Comparison of ENCODE assay signal across 1 cellular context in the genomic region with DNA sequence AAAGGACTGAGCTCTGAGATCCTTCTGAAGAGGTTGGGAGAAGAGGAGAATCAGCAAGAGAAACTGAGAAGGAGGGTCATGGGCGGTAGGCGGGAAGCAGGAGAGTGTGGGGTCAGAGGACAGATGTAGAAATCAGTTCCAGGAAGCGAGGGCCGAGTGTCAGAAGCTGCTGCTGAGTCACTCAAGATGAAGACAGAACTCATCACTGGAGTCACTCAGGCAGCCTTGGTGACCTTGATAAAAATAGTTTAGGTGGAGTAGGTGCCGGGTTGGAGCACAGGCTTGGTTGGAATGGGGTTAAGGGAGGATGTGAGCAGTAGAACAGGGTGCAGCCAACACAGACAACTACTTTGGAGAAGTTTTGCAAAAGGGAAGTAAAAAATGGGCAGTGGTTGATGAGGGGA.
TF ChIP-seq lines count a peak whose summit lies in the region.

No MANE protein-coding gene starts in this region.

TF ChIP-seq in K562, 482 proteins besides CTCF, POLR2A, EP300 and RAD21 (continued from another document and continues in another):
- peak; percentile 56; the same call in 1 of the 2 replicates for TF ChIP-seq CREM (IDR thresholded peaks at IDR 0.05; ENCODE audit: low read depth)
- TF ChIP-seq ZNF263 (CRISPR knock-in tag; IDR thresholded peaks at IDR 0.05; ENCODE audit: borderline replicate concordance): peak; percentile 91
- no peak for TF ChIP-seq ZNF507 (tag; conservative IDR thresholded peaks at IDR 0.05)
- TF ChIP-seq ZNF224 (CRISPR knock-in tag; IDR thresholded peaks at IDR 0.05): no peak
- no peak for TF ChIP-seq TFAM (CRISPR knock-in tag; conservative IDR thresholded peaks at IDR 0.05)
- no peak for TF ChIP-seq STAG1 (CRISPR knock-in tag; IDR thresholded peaks at IDR 0.05; ENCODE audit: borderline replicate concordance)
- TF ChIP-seq SETDB1 (IDR thresholded peaks at IDR 0.05; ENCODE audit: low read length): no peak
- TF ChIP-seq MYC (IDR thresholded peaks at IDR 0.05; ENCODE audit: low read depth, low read length): peak; percentile 57; the same call in 1 of the 2 replicates
- TF ChIP-seq MYC (CRISPR knock-in tag; IDR thresholded peaks at IDR 0.05; ENCODE audit: borderline replicate concordance, low read depth): no peak
- TF ChIP-seq SMAD4 (CRISPR knock-in tag; conservative IDR thresholded peaks at IDR 0.05): peak; percentile 67
- TF ChIP-seq, protein P1, sequence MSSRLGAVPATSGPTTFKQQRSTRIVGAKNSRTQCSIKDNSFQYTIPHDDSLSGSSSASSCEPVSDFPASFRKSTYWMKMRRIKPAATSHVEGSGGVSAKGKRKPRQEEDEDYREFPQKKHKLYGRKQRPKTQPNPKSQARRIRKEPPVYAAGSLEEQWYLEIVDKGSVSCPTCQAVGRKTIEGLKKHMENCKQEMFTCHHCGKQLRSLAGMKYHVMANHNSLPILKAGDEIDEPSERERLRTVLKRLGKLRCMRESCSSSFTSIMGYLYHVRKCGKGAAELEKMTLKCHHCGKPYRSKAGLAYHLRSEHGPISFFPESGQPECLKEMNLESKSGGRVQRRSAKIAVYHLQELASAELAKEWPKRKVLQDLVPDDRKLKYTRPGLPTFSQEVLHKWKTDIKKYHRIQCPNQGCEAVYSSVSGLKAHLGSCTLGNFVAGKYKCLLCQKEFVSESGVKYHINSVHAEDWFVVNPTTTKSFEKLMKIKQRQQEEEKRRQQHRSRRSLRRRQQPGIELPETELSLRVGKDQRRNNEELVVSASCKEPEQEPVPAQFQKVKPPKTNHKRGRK (tag; IDR thresholded peaks at IDR 0.05): no peak
- TF ChIP-seq TGIF2 (CRISPR knock-in tag; IDR thresholded peaks at IDR 0.05): no peak
- TF ChIP-seq, protein P2, sequence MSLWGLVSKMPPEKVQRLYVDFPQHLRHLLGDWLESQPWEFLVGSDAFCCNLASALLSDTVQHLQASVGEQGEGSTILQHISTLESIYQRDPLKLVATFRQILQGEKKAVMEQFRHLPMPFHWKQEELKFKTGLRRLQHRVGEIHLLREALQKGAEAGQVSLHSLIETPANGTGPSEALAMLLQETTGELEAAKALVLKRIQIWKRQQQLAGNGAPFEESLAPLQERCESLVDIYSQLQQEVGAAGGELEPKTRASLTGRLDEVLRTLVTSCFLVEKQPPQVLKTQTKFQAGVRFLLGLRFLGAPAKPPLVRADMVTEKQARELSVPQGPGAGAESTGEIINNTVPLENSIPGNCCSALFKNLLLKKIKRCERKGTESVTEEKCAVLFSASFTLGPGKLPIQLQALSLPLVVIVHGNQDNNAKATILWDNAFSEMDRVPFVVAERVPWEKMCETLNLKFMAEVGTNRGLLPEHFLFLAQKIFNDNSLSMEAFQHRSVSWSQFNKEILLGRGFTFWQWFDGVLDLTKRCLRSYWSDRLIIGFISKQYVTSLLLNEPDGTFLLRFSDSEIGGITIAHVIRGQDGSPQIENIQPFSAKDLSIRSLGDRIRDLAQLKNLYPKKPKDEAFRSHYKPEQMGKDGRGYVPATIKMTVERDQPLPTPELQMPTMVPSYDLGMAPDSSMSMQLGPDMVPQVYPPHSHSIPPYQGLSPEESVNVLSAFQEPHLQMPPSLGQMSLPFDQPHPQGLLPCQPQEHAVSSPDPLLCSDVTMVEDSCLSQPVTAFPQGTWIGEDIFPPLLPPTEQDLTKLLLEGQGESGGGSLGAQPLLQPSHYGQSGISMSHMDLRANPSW (CRISPR knock-in tag; IDR thresholded peaks at IDR 0.05): no peak
- TF ChIP-seq, protein P3, sequence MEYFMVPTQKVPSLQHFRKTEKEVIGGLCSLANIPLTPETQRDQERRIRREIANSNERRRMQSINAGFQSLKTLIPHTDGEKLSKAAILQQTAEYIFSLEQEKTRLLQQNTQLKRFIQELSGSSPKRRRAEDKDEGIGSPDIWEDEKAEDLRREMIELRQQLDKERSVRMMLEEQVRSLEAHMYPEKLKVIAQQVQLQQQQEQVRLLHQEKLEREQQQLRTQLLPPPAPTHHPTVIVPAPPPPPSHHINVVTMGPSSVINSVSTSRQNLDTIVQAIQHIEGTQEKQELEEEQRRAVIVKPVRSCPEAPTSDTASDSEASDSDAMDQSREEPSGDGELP (CRISPR knock-in tag; IDR thresholded peaks at IDR 0.05; ENCODE audit: borderline replicate concordance): no peak; the same call in 1 of the 2 replicates
- TF ChIP-seq CBX1 (IDR thresholded peaks at IDR 0.05; ENCODE audit: low read depth): no peak
- peak; percentile 20; the same call in 1 of the 2 replicates for TF ChIP-seq PHF8 (IDR thresholded peaks at IDR 0.05; ENCODE audit: borderline replicate concordance, low read length)
- no peak for TF ChIP-seq ZNF707 (CRISPR knock-in tag; conservative IDR thresholded peaks at IDR 0.05)
- no peak for TF ChIP-seq ZNF23 (CRISPR knock-in tag; IDR thresholded peaks at IDR 0.05)
- TF ChIP-seq RAD51 (IDR thresholded peaks at IDR 0.05; ENCODE audit: borderline replicate concordance, low read depth): no peak
- peak in 1 of 2 experiments; percentile 97; a peak in 2 of 4 replicates for TF ChIP-seq HDAC1 (IDR thresholded peaks at IDR 0.05)
- TF ChIP-seq, protein P4, sequence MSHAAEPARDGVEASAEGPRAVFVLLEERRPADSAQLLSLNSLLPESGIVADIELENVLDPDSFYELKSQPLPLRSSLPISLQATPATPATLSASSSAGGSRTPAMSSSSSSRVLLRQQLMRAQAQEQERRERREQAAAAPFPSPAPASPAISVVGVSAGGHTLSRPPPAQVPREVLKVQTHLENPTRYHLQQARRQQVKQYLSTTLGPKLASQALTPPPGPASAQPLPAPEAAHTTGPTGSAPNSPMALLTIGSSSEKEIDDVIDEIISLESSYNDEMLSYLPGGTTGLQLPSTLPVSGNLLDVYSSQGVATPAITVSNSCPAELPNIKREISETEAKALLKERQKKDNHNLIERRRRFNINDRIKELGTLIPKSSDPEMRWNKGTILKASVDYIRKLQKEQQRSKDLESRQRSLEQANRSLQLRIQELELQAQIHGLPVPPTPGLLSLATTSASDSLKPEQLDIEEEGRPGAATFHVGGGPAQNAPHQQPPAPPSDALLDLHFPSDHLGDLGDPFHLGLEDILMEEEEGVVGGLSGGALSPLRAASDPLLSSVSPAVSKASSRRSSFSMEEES (CRISPR knock-in tag; IDR thresholded peaks at IDR 0.05): no peak
- no peak for TF ChIP-seq DIDO1 (tag; IDR thresholded peaks at IDR 0.05; ENCODE audit: low read depth)
- TF ChIP-seq NFE2 (IDR thresholded peaks at IDR 0.05; ENCODE audit: low read depth): peak; percentile 99
- TF ChIP-seq ZBTB7A (IDR thresholded peaks at IDR 0.05; ENCODE audit: borderline replicate concordance, control insufficient read depth, low read depth, low read length): no peak
- no peak for TF ChIP-seq GABPB2 (CRISPR knock-in tag; conservative IDR thresholded peaks at IDR 0.05)
- TF ChIP-seq, protein P5, sequence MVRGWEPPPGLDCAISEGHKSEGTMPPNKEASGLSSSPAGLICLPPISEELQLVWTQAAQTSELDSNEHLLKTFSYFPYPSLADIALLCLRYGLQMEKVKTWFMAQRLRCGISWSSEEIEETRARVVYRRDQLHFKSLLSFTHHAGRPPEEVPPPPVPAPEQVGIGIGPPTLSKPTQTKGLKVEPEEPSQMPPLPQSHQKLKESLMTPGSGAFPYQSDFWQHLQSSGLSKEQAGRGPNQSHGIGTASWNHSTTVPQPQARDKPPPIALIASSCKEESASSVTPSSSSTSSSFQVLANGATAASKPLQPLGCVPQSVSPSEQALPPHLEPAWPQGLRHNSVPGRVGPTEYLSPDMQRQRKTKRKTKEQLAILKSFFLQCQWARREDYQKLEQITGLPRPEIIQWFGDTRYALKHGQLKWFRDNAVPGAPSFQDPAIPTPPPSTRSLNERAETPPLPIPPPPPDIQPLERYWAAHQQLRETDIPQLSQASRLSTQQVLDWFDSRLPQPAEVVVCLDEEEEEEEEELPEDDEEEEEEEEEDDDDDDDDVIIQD (CRISPR knock-in tag; IDR thresholded peaks at IDR 0.05): no peak
- TF ChIP-seq NR2C2 (CRISPR knock-in tag; IDR thresholded peaks at IDR 0.05): peak; percentile 83
- peak; percentile 97 for TF ChIP-seq NR2C2 (tag; IDR thresholded peaks at IDR 0.05)
- TF ChIP-seq, protein P6, sequence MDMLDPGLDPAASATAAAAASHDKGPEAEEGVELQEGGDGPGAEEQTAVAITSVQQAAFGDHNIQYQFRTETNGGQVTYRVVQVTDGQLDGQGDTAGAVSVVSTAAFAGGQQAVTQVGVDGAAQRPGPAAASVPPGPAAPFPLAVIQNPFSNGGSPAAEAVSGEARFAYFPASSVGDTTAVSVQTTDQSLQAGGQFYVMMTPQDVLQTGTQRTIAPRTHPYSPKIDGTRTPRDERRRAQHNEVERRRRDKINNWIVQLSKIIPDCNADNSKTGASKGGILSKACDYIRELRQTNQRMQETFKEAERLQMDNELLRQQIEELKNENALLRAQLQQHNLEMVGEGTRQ (CRISPR knock-in tag; IDR thresholded peaks at IDR 0.05): no peak
- TF ChIP-seq TAL1 (IDR thresholded peaks at IDR 0.05): peak; percentile 66; the same call in 1 of the 2 replicates
- TF ChIP-seq HMG20B (CRISPR knock-in tag; IDR thresholded peaks at IDR 0.05): no peak
- TF ChIP-seq ZNF253 (CRISPR knock-in tag; conservative IDR thresholded peaks at IDR 0.05): no peak
- no peak for TF ChIP-seq CBFB (CRISPR knock-in tag; IDR thresholded peaks at IDR 0.05)
- peak; percentile 75 for TF ChIP-seq TEAD4 (IDR thresholded peaks at IDR 0.05; ENCODE audit: low read length)
- no peak for TF ChIP-seq TEAD4 (CRISPR knock-in tag; IDR thresholded peaks at IDR 0.05; ENCODE audit: borderline replicate concordance)
- no peak for TF ChIP-seq SREBF2 (CRISPR knock-in tag; IDR thresholded peaks at IDR 0.05)
- peak; percentile 89 for TF ChIP-seq CBFA2T3 (IDR thresholded peaks at IDR 0.05)
- TF ChIP-seq CBFA2T2 (conservative IDR thresholded peaks at IDR 0.05): peak; percentile 78
- no peak for TF ChIP-seq ZNF124 (CRISPR knock-in tag; IDR thresholded peaks at IDR 0.05)
- peak; percentile 59 to 70; a peak in 3 of 4 replicates for TF ChIP-seq NRF1 (conservative IDR thresholded peaks at IDR 0.05 in 1 of 2, IDR thresholded peaks at IDR 0.05 in 1 of 2)
- TF ChIP-seq HMGN3 (IDR thresholded peaks at IDR 0.05; ENCODE audit: borderline replicate concordance, extremely low read depth, insufficient read length, low read depth, low read length): no peak
- TF ChIP-seq, protein P7, sequence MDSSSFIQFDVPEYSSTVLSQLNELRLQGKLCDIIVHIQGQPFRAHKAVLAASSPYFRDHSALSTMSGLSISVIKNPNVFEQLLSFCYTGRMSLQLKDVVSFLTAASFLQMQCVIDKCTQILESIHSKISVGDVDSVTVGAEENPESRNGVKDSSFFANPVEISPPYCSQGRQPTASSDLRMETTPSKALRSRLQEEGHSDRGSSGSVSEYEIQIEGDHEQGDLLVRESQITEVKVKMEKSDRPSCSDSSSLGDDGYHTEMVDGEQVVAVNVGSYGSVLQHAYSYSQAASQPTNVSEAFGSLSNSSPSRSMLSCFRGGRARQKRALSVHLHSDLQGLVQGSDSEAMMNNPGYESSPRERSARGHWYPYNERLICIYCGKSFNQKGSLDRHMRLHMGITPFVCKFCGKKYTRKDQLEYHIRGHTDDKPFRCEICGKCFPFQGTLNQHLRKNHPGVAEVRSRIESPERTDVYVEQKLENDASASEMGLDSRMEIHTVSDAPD (CRISPR knock-in tag; IDR thresholded peaks at IDR 0.05): no peak
- no peak for TF ChIP-seq MIER1 (IDR thresholded peaks at IDR 0.05; ENCODE audit: low read depth)
- TF ChIP-seq OTX1 (CRISPR knock-in tag; IDR thresholded peaks at IDR 0.05): 0 out of 2 replicates have a peak, but pooled peaks have one; percentile 65
- TF ChIP-seq, protein P8, sequence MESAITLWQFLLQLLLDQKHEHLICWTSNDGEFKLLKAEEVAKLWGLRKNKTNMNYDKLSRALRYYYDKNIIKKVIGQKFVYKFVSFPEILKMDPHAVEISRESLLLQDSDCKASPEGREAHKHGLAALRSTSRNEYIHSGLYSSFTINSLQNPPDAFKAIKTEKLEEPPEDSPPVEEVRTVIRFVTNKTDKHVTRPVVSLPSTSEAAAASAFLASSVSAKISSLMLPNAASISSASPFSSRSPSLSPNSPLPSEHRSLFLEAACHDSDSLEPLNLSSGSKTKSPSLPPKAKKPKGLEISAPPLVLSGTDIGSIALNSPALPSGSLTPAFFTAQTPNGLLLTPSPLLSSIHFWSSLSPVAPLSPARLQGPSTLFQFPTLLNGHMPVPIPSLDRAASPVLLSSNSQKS (CRISPR knock-in tag; IDR thresholded peaks at IDR 0.05): no peak
- TF ChIP-seq ZNF584 (CRISPR knock-in tag; IDR thresholded peaks at IDR 0.05; ENCODE audit: low read depth): no peak
- no peak for TF ChIP-seq BMI1 (IDR thresholded peaks at IDR 0.05; ENCODE audit: low read length)
- peak; percentile 93 for TF ChIP-seq SMARCA4 (IDR thresholded peaks at IDR 0.05)
- TF ChIP-seq SNIP1 (IDR thresholded peaks at IDR 0.05; ENCODE audit: low read depth): no peak
- TF ChIP-seq PYGO2 (tag; IDR thresholded peaks at IDR 0.05): no peak
- TF ChIP-seq NCOA4 (IDR thresholded peaks at IDR 0.05; ENCODE audit: partially characterized antibody): no peak
- TF ChIP-seq, protein P9, sequence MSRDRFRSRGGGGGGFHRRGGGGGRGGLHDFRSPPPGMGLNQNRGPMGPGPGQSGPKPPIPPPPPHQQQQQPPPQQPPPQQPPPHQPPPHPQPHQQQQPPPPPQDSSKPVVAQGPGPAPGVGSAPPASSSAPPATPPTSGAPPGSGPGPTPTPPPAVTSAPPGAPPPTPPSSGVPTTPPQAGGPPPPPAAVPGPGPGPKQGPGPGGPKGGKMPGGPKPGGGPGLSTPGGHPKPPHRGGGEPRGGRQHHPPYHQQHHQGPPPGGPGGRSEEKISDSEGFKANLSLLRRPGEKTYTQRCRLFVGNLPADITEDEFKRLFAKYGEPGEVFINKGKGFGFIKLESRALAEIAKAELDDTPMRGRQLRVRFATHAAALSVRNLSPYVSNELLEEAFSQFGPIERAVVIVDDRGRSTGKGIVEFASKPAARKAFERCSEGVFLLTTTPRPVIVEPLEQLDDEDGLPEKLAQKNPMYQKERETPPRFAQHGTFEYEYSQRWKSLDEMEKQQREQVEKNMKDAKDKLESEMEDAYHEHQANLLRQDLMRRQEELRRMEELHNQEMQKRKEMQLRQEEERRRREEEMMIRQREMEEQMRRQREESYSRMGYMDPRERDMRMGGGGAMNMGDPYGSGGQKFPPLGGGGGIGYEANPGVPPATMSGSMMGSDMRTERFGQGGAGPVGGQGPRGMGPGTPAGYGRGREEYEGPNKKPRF (IDR thresholded peaks at IDR 0.05; ENCODE audit: low read depth, low read length): no peak
- TF ChIP-seq ETV1 (tag; conservative IDR thresholded peaks at IDR 0.05; ENCODE audit: low read depth): no peak
- TF ChIP-seq, protein P10, sequence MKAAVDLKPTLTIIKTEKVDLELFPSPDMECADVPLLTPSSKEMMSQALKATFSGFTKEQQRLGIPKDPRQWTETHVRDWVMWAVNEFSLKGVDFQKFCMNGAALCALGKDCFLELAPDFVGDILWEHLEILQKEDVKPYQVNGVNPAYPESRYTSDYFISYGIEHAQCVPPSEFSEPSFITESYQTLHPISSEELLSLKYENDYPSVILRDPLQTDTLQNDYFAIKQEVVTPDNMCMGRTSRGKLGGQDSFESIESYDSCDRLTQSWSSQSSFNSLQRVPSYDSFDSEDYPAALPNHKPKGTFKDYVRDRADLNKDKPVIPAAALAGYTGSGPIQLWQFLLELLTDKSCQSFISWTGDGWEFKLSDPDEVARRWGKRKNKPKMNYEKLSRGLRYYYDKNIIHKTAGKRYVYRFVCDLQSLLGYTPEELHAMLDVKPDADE (conservative IDR thresholded peaks at IDR 0.05; ENCODE audit: control insufficient read depth, low read depth, low read length): no peak
- TF ChIP-seq ZNF311 (CRISPR knock-in tag; IDR thresholded peaks at IDR 0.05): no peak
